In the genomic region with DNA sequence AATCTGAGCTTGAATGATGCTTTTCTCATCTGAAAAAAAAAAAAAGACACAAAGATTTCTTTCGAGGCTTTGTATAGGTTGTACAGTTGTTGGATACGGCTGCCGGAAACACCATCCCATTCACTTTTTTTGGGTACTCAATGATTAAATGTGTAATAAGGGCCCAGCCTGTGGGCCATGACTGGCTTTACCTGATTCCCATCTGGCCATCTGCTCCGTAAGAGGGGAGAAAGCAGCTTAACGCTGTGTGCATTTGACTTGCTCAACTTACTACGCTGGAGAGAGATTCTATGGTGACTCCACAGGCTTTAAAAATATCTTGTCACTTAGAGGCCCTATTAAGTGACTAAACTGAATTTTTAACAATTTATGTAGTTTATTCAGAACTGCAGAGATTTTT, we compare ENCODE assay signal across 8 cellular contexts. TPM values are rescaled to one million over a fixed set of nuclear protein-coding genes. Genes with fewer than 3 reads are reported as not detected.
DNase-seq lines count a peak whose midpoint lies in the region; ATAC-seq, FAIRE-seq and TF ChIP-seq lines count a peak whose summit lies in the region.

No MANE protein-coding gene starts in this region.

- CTCF ChIA-PET in OCI-LY7 (lab: Charles Lee; ENCODE audit: unreplicated experiment) (no interaction called here), endothelial cell of umbilical vein (lab: Charles Lee) (no interaction called here)

- H3K36me3 ChIP-seq in OCI-LY7 (ENCODE audit: insufficient read depth, low read length), result no peaks in the 10 kb centered on the region
- H3K36me3 ChIP-seq in endothelial cell of umbilical vein (ENCODE audit: control insufficient read depth in 2 of 2, extremely low read depth in 1 of 2, insufficient read depth in 2 of 2, low read length in 2 of 2), result no peaks in the 10 kb centered on the region
- H3K36me3 ChIP-seq in trophoblast cell (ENCODE audit: control insufficient read depth in 1 of 2, insufficient read depth in 2 of 2, low read length in 2 of 2), result peaks cover 0 to 4% of the 10 kb centered on the region in 2 experiments

- H3K27ac ChIP-seq in OCI-LY7 (ENCODE audit: low read depth, low read length, poor library complexity, severe bottlenecking) (peak overlapping the region; percentile 58), endothelial cell of umbilical vein (ENCODE audit: insufficient read depth, low read depth, low read length) (no peak overlapping the region), trophoblast cell (ENCODE audit: low read depth, low read length) (no peak overlapping the region)

- POLR2A ChIA-PET in OCI-LY7 (lab: Charles Lee) (interaction anchor here (0.6 kb wide), 1 partner anchor 651 kb away, joined by 3 read pairs; no protein-coding TSS in a partner anchor), endothelial cell of umbilical vein (lab: Charles Lee) (no interaction called here)

- intact Hi-C loops in OCI-LY7 (cut with micrococcal nuclease; ENCODE audit: unreplicated experiment) (no loop called here), endothelial cell of umbilical vein (cut with micrococcal nuclease) (no loop called here)

- H2AFZ ChIP-seq in OCI-LY7 (ENCODE audit: low read length) (peak overlapping the region; percentile 70; the same call in 1 of the 2 replicates), endothelial cell of umbilical vein (ENCODE audit: low read depth, low read length) (no peak overlapping the region), trophoblast cell (ENCODE audit: insufficient read depth, low read length, poor library complexity) (no peak overlapping the region)

- dilution Hi-C loops in endothelial cell of umbilical vein (cut with MboI; ENCODE audit: extremely low pct_ligation_motif_present, low sequenced_read_pairs), result no loop called here

- WGBS in trophoblast cell (ENCODE audit: extremely low coverage, insufficient coverage, insufficient read length), result no CpG with 5 or more reads among the region's 6 CpGs

- no peaks in the 10 kb centered on the region for H3K9me3 ChIP-seq in OCI-LY7 (ENCODE audit: low read length)
- no peaks in the 10 kb centered on the region for H3K9me3 ChIP-seq in endothelial cell of umbilical vein (replicated peaks; ENCODE audit: control insufficient read depth, insufficient read depth, low read length)
- H3K9me3 ChIP-seq in trophoblast cell (ENCODE audit: insufficient read depth, low read depth, low read length), result peaks cover 5% of the 10 kb centered on the region

- no peaks in the 10 kb centered on the region for H3K9me2 ChIP-seq in OCI-LY7 (ENCODE audit: insufficient read depth, low read length)

- H2BK5ac ChIP-seq in trophoblast cell (ENCODE audit: low read depth, low read length, poor library complexity), result no peak overlapping the region

- TSS peak; percentile 70 for BruUV-seq in OCI-LY7 (replicated peaks; lab: Mats Ljungman, UMichigan)
- BruUV-seq in endothelial cell of umbilical vein (replicated peaks; lab: Mats Ljungman, UMichigan), result no TSS peak

- H3K4me2 ChIP-seq in OCI-LY7 (ENCODE audit: low read length) (peak overlapping the region; percentile 73), endothelial cell of umbilical vein (ENCODE audit: insufficient read depth, low read length) (peak overlapping the region; percentile 31), trophoblast cell (ENCODE audit: low read length) (peak overlapping the region; percentile 86)

- H3K79me1 ChIP-seq in trophoblast cell (ENCODE audit: low read length), result peaks cover 7% of the 10 kb centered on the region

- no peak overlapping the region for H3K4ac ChIP-seq in trophoblast cell (ENCODE audit: low read depth, low read length)

- H3K79me2 ChIP-seq in OCI-LY7 (ENCODE audit: insufficient read depth, low read depth, low read length) (no peaks in the 10 kb centered on the region), endothelial cell of umbilical vein (ENCODE audit: control insufficient read depth, insufficient read depth, low read length) (no peaks in the 10 kb centered on the region), trophoblast cell (ENCODE audit: control insufficient read depth, insufficient read depth, low read length, poor library complexity) (peaks cover 4% of the 10 kb centered on the region)

- no peak overlapping the region for H3K18ac ChIP-seq in trophoblast cell (ENCODE audit: low read length)

- ATAC-seq in HG02840 (IDR thresholded peaks at IDR 0.05; ENCODE audit: low FRiP score, unreplicated experiment), result no peak

- H3K9ac ChIP-seq in endothelial cell of umbilical vein (replicated peaks; ENCODE audit: extremely low read depth, insufficient read depth, low read length) (peak overlapping the region; percentile 59), trophoblast cell (ENCODE audit: low read length) (no peak overlapping the region)

- peaks cover 9% of the 10 kb centered on the region for H3K4me1 ChIP-seq in OCI-LY7 (ENCODE audit: insufficient read depth, low read length, poor library complexity, severe bottlenecking)
- H3K4me1 ChIP-seq in endothelial cell of umbilical vein (ENCODE audit: control insufficient read depth, extremely low read depth, insufficient read depth, low read length), result no peaks in the 10 kb centered on the region
- H3K4me1 ChIP-seq in trophoblast cell (ENCODE audit: control insufficient read depth in 1 of 2, insufficient read depth in 2 of 2, low read length in 2 of 2), result peaks cover 0 to 2% of the 10 kb centered on the region in 2 experiments

- H4K20me1 ChIP-seq in OCI-LY7 (ENCODE audit: insufficient read depth, low read length) (no peaks in the 10 kb centered on the region), endothelial cell of umbilical vein (replicated peaks; ENCODE audit: control insufficient read depth, extremely low read depth, insufficient read depth, low read length) (no peaks in the 10 kb centered on the region)

- FAIRE-seq in D721Med (lab: Jason Lieb, UNC), result peak; percentile 41
- no peak for FAIRE-seq in endothelial cell of umbilical vein (lab: Jason Lieb, UNC)

- H4K91ac ChIP-seq in trophoblast cell (ENCODE audit: low read depth, low read length), result no peak overlapping the region

- no peak overlapping the region for H3K14ac ChIP-seq in trophoblast cell (ENCODE audit: low read length)

- H3K27me3 ChIP-seq in endothelial cell of umbilical vein (ENCODE audit: control insufficient read depth in 2 of 2, insufficient read depth in 2 of 2, low read length in 2 of 2), result no peaks in the 10 kb centered on the region
- H3K27me3 ChIP-seq in trophoblast cell (ENCODE audit: insufficient read depth, low read length), result no peaks in the 10 kb centered on the region

- no peak overlapping the region for H2BK12ac ChIP-seq in trophoblast cell (ENCODE audit: low read length)

- DNase-seq in D721Med (ENCODE audit: insufficient read length, low spot score) (no peak), OCI-LY7 (ENCODE audit: low spot score) (no peak), endothelial cell of umbilical vein (ENCODE audit: low read depth, low spot score) (no peak), trophoblast cell (no peak), amniotic stem cell (lab: John Stamatoyannopoulos, UW) (no peak), putamen (ENCODE audit: low spot score) (no peak), cerebellar nuclear complex (lab: John Stamatoyannopoulos, UW) (no peak)

- TF ChIP-seq POLR2A in endothelial cell of umbilical vein (IDR thresholded peaks at IDR 0.05; ENCODE audit: low read depth, low read length), result no peak

- H2AK5ac ChIP-seq in trophoblast cell (ENCODE audit: low read length), result no peak overlapping the region

- no peak overlapping the region for H4K12ac ChIP-seq in trophoblast cell (ENCODE audit: low read depth, low read length)

- peak overlapping the region; percentile 29 for H4K8ac ChIP-seq in trophoblast cell (ENCODE audit: low read depth, low read length)

- peak overlapping the region; percentile 74 for H3K4me3 ChIP-seq in OCI-LY7 (ENCODE audit: low read depth, low read length, poor library complexity, severe bottlenecking)
- peak overlapping the region in 1 of 3 experiments; percentile 37 for H3K4me3 ChIP-seq in endothelial cell of umbilical vein (replicated peaks in 1 of 3; ENCODE audit: insufficient read depth in 1 of 3, low read depth in 1 of 3, low read length in 3 of 3)
- H3K4me3 ChIP-seq in trophoblast cell (ENCODE audit: low read depth, low read length), result no peak overlapping the region

- no peak overlapping the region for H3K23ac ChIP-seq in trophoblast cell (ENCODE audit: low read length)

- H2BK120ac ChIP-seq in trophoblast cell (ENCODE audit: insufficient read depth, low read length, poor library complexity), result no peak overlapping the region

- H3K9me1 ChIP-seq in endothelial cell of umbilical vein (replicated peaks; ENCODE audit: control insufficient read depth, extremely low read depth, insufficient read depth, low read length), result no peaks in the 10 kb centered on the region

- TF ChIP-seq CTCF in D721Med (IDR thresholded peaks at IDR 0.05; ENCODE audit: insufficient read depth, missing control alignments) (no peak), OCI-LY7 (conservative IDR thresholded peaks at IDR 0.05; ENCODE audit: low read length) (no peak), endothelial cell of umbilical vein (IDR thresholded peaks at IDR 0.05; ENCODE audit: extremely low read depth in 1 of 2, insufficient read depth in 1 of 2, low read depth in 1 of 2, low read length in 2 of 2) (no peak)

TF ChIP-seq in endothelial cell of umbilical vein, 7 proteins besides CTCF, POLR2A, EP300 and RAD21 (continues in another document):
- TF ChIP-seq JUN (IDR thresholded peaks at IDR 0.05; ENCODE audit: borderline replicate concordance, insufficient read depth, insufficient read length, low read depth), result no peak

RNA-seq across cellular contexts. Expression of a gene that starts 0.7 kb away (rescaled TPM):
- total RNA-seq in OCI-LY7 (2014; rRNA removed; shearing (Covaris generic)), result 19.7 and 29.0 TPM in 2 replicates
- total RNA-seq in OCI-LY7 (2022) (18.0 and 23.5 TPM in 2 replicates), endothelial cell of umbilical vein (0.76 and 4.2 TPM in 2 replicates)
- 0.35 and 0.72 TPM in 2 replicates for polyA plus RNA-seq in endothelial cell of umbilical vein
- polyA plus RNA-seq in endothelial cell of umbilical vein (2011; cell fraction: cytosol; rRNA removed), result 0.37 and 0.61 TPM in 2 replicates
- 3.9 and 5.1 TPM in 2 replicates for polyA plus RNA-seq in endothelial cell of umbilical vein (2011; cell fraction: nucleus; rRNA removed)
- polyA plus RNA-seq in endothelial cell of umbilical vein (2012), result 0.05 TPM in 1 of 2 replicates, not detected in the other
- 0.68 and 2.0 TPM in 2 replicates for polyA minus RNA-seq in endothelial cell of umbilical vein
- polyA minus RNA-seq in endothelial cell of umbilical vein (2011; cell fraction: cytosol; rRNA and poly(A)+ RNA removed), result 7.0 TPM
- 0.53 and 0.67 TPM in 2 replicates for polyA minus RNA-seq in endothelial cell of umbilical vein (2011; cell fraction: nucleus; rRNA and poly(A)+ RNA removed)
- 8.9 and 10.5 TPM in 2 replicates for polyA plus RNA-seq in trophoblast cell (2013)

RNA-seq across cellular contexts. Expression of a gene that starts 0.8 kb away (rescaled TPM):
- not detected in 2 replicates for total RNA-seq in OCI-LY7 (2014; rRNA removed; shearing (Covaris generic))
- not detected in 2 replicates for total RNA-seq in OCI-LY7 (2022)
- total RNA-seq in endothelial cell of umbilical vein, result not detected in 2 replicates
- not detected in 2 replicates for polyA plus RNA-seq in endothelial cell of umbilical vein
- polyA plus RNA-seq in endothelial cell of umbilical vein (2011; cell fraction: cytosol; rRNA removed), result not detected in 2 replicates
- not detected in 2 replicates for polyA plus RNA-seq in endothelial cell of umbilical vein (2011; cell fraction: nucleus; rRNA removed)
- not detected in 2 replicates for polyA plus RNA-seq in endothelial cell of umbilical vein (2012)
- not detected in 2 replicates for polyA minus RNA-seq in endothelial cell of umbilical vein
- not detected for polyA minus RNA-seq in endothelial cell of umbilical vein (2011; cell fraction: cytosol; rRNA and poly(A)+ RNA removed)
- not detected in 2 replicates for polyA minus RNA-seq in endothelial cell of umbilical vein (2011; cell fraction: nucleus; rRNA and poly(A)+ RNA removed)
- not detected in 2 replicates for polyA plus RNA-seq in trophoblast cell (2013)

Comparison
In these comparisons a context has a peak if more than half of its experiments do, and no peak if none do; other contexts are left out.
1. H3K4me2 ChIP-seq: peak in every context shown above with its lines; median percentile 86 in trophoblast cell; 73 in OCI-LY7; 31 in endothelial cell of umbilical vein.